In genomic region chr17:48626470-48627241, GRCh38 we compare ENCODE assay signal across 1 cellular context.
TF ChIP-seq lines count a peak whose summit lies in the region.

No MANE protein-coding gene starts in this region.

TF ChIP-seq in K562, 482 proteins besides CTCF, POLR2A, EP300 and RAD21 (continued from another document and continues in another):
- TF ChIP-seq RB1 (IDR thresholded peaks at IDR 0.05; ENCODE audit: low read depth) (peak; percentile 23; the same call in 1 of the 2 replicates), ATF1 (CRISPR knock-in tag; IDR thresholded peaks at IDR 0.05) (no peak), ATF1 (tag; IDR thresholded peaks at IDR 0.05) (peak; percentile 95), IRF1 (CRISPR knock-in tag; IDR thresholded peaks at IDR 0.05; ENCODE audit: borderline replicate concordance) (no peak), BHLHE40 (IDR thresholded peaks at IDR 0.05; ENCODE audit: low read length) (peak; percentile 39), POLR2G (IDR thresholded peaks at IDR 0.05; ENCODE audit: low read depth, low read length) (no peak), POU5F1 (IDR thresholded peaks at IDR 0.05; ENCODE audit: borderline replicate concordance, low read depth, low read length, partially characterized antibody) (no peak), ZNF224 (CRISPR knock-in tag; IDR thresholded peaks at IDR 0.05) (no peak), E2F4 (CRISPR knock-in tag; IDR thresholded peaks at IDR 0.05; ENCODE audit: low read depth) (no peak), MTA2 (IDR thresholded peaks at IDR 0.05; ENCODE audit: low read depth) (peak; percentile 33; the same call in 1 of the 2 replicates), ARID4B (CRISPR knock-in tag; IDR thresholded peaks at IDR 0.05) (no peak), HSF4 (CRISPR knock-in tag; IDR thresholded peaks at IDR 0.05; ENCODE audit: borderline replicate concordance) (no peak), CBX5 (IDR thresholded peaks at IDR 0.05; ENCODE audit: borderline replicate concordance, low read depth) (peak; percentile 68; the same call in 1 of the 2 replicates), CLOCK (CRISPR knock-in tag; IDR thresholded peaks at IDR 0.05; ENCODE audit: borderline replicate concordance) (no peak), ZNF133 (CRISPR knock-in tag; IDR thresholded peaks at IDR 0.05) (no peak), TAF1 (IDR thresholded peaks at IDR 0.05; ENCODE audit: control insufficient read depth, extremely low read depth, insufficient read depth, low read length, severe bottlenecking) (peak; percentile 76), ZNF75A (CRISPR knock-in tag; IDR thresholded peaks at IDR 0.05) (no peak), ZEB2 (IDR thresholded peaks at IDR 0.05) (peak; percentile 36), NCOA2 (IDR thresholded peaks at IDR 0.05; ENCODE audit: partially characterized antibody in 2 of 2) (no peak), GATAD2A (IDR thresholded peaks at IDR 0.05) (no peak), MIER1 (IDR thresholded peaks at IDR 0.05; ENCODE audit: low read depth) (no peak), NFYB (IDR thresholded peaks at IDR 0.05; ENCODE audit: extremely low read depth, insufficient read length) (peak; percentile 69), NBN (IDR thresholded peaks at IDR 0.05; ENCODE audit: low read depth) (peak; percentile 97), RBBP5 (IDR thresholded peaks at IDR 0.05; ENCODE audit: borderline replicate concordance, insufficient read depth, low read length, poor library complexity, severe bottlenecking) (no peak), TEAD1 (CRISPR knock-in tag; IDR thresholded peaks at IDR 0.05) (peak; percentile 48 to 63; a peak in 2 of 4 replicates), MLLT1 (IDR thresholded peaks at IDR 0.05) (peak; percentile 23 to 65; a peak in 3 of 4 replicates), ZNF280B (CRISPR knock-in tag; IDR thresholded peaks at IDR 0.05) (no peak), EHMT2 (IDR thresholded peaks at IDR 0.05) (no peak), HOMEZ (CRISPR knock-in tag; IDR thresholded peaks at IDR 0.05) (no peak), ZNF583 (CRISPR knock-in tag; IDR thresholded peaks at IDR 0.05) (peak; percentile 17; the same call in 1 of the 2 replicates), ZNF518B (CRISPR knock-in tag; IDR thresholded peaks at IDR 0.05) (no peak), HOXB6 (CRISPR knock-in tag; IDR thresholded peaks at IDR 0.05; ENCODE audit: borderline replicate concordance) (no peak), SMAD2 (IDR thresholded peaks at IDR 0.05; ENCODE audit: low read depth, low read length) (no peak), ZNF398 (CRISPR knock-in tag; IDR thresholded peaks at IDR 0.05) (no peak), U2AF2 (optimal IDR thresholded peaks at IDR 0.05; ENCODE audit: low read depth, low read length) (no peak), BRD9 (IDR thresholded peaks at IDR 0.05; ENCODE audit: low read depth, partially characterized antibody) (no peak), HDAC6 (IDR thresholded peaks at IDR 0.05; ENCODE audit: low read depth, low read length) (no peak), RBM25 (IDR thresholded peaks at IDR 0.05; ENCODE audit: low read depth, low read length, severe bottlenecking) (no peak)
